ENCODE assay signal across 6 cellular contexts in genomic region chr19:18386543-18387251, GRCh38. TPM values are rescaled to one million over a fixed set of nuclear protein-coding genes. Genes with fewer than 3 reads are reported as not detected.
DNase-seq lines count a peak whose midpoint lies in the region; ATAC-seq and TF ChIP-seq lines count a peak whose summit lies in the region.

No MANE protein-coding gene starts in this region.

- H3K27me3 Mint-ChIP-seq in CD8-positive, alpha-beta T cell (ENCODE audit: low read depth), result peaks cover 37% of the 10 kb centered on the region

- peak; percentile 33 for DNase-seq in D341Med (ENCODE audit: low spot score)
- no peak for DNase-seq in astrocyte of the cerebellum (ENCODE audit: low read depth)
- DNase-seq in stimulated activated CD4-positive, alpha-beta T cell treated with anti-CD3 and anti-CD28 coated beads, Interleukin-4, amount 100 ng/mL, for 24 hours, result no peak
- DNase-seq in CD8-positive, alpha-beta T cell, result no peak

- no peaks in the 10 kb centered on the region for H3K36me3 Mint-ChIP-seq in CD8-positive, alpha-beta T cell

- TF ChIP-seq CTCF in astrocyte of the cerebellum (IDR thresholded peaks at IDR 0.05; ENCODE audit: low read depth, low read length, missing control alignments), result no peak
- TF ChIP-seq CTCF in CD8-positive, alpha-beta T cell (IDR thresholded peaks at IDR 0.05), result no peak

- ATAC-seq in GM21515 (IDR thresholded peaks at IDR 0.05; ENCODE audit: unreplicated experiment), result no peak
- no peak for ATAC-seq in CD8-positive, alpha-beta T cell

- H3K27ac Mint-ChIP-seq in CD8-positive, alpha-beta T cell, result no peak overlapping the region

- H3K27me3 ChIP-seq in mucosa of rectum (ENCODE audit: control insufficient read depth in 2 of 2, insufficient read depth in 2 of 2, low read length in 2 of 2), result no peaks in the 10 kb centered on the region
- peaks cover 21% of the 10 kb centered on the region for H3K27me3 ChIP-seq in CD8-positive, alpha-beta T cell (ENCODE audit: insufficient read depth, low read length)

- H3K27ac ChIP-seq in mucosa of rectum (ENCODE audit: low read depth in 2 of 2, low read length in 2 of 2), result peak overlapping the region; percentile 71 to 94
- H3K27ac ChIP-seq in CD8-positive, alpha-beta T cell (ENCODE audit: low read depth, low read length), result no peak overlapping the region

- CTCF ChIA-PET in CD8-positive, alpha-beta T cell (lab: Charles Lee), result interaction anchor here (1.3 to 10.0 kb wide), 3 partner anchors 29 to 201 kb away, joined by 4 to 160 read pairs (median 20); partner anchors contain the start of gene SSBP4

- peaks cover 15 to 19% of the 10 kb centered on the region in 2 donors for H3K4me1 ChIP-seq in mucosa of rectum (ENCODE audit: control insufficient read depth in 2 of 2, insufficient read depth in 2 of 2, low read length in 2 of 2)
- peaks cover 8% of the 10 kb centered on the region for H3K4me1 ChIP-seq in CD8-positive, alpha-beta T cell (ENCODE audit: insufficient read depth, low read length)

- H3K4me3 Mint-ChIP-seq in CD8-positive, alpha-beta T cell, result no peak overlapping the region

- POLR2A ChIA-PET in CD8-positive, alpha-beta T cell (lab: Charles Lee), result interaction anchor here (0.7 kb wide), 1 partner anchor 570 kb away, joined by 3 read pairs; no protein-coding TSS in a partner anchor

- intact Hi-C loops in CD8-positive, alpha-beta T cell (cut with DNase I, micrococcal nuclease), result no loop called here

- H3K4me3 ChIP-seq in astrocyte of the cerebellum (ENCODE audit: low read depth, low read length) (peak overlapping the region; percentile 46), mucosa of rectum (ENCODE audit: low read length in 2 of 2) (peak overlapping the region; percentile 69 to 79)
- H3K4me3 ChIP-seq in CD8-positive, alpha-beta T cell (ENCODE audit: low read depth, low read length), result no peak overlapping the region

- in situ Hi-C loops in astrocyte of the cerebellum (cut with HindIII; ENCODE audit: low sequenced_read_pairs), result no loop called here

- H3K9me3 ChIP-seq in mucosa of rectum (ENCODE audit: control insufficient read depth in 2 of 2, low read length in 2 of 2), result no peaks in the 10 kb centered on the region
- no peaks in the 10 kb centered on the region for H3K9me3 ChIP-seq in CD8-positive, alpha-beta T cell (ENCODE audit: low read length)

- H3K9ac ChIP-seq in mucosa of rectum (ENCODE audit: low read depth in 1 of 2, low read length in 2 of 2), result peak overlapping the region; percentile 71 to 86

- H3K4me1 Mint-ChIP-seq in CD8-positive, alpha-beta T cell (ENCODE audit: low read depth), result peaks cover 8% of the 10 kb centered on the region

- no peaks in the 10 kb centered on the region for H3K9me3 Mint-ChIP-seq in CD8-positive, alpha-beta T cell

- peaks cover 5 to 6% of the 10 kb centered on the region in 2 donors for H3K36me3 ChIP-seq in mucosa of rectum (ENCODE audit: control insufficient read depth in 2 of 2, insufficient read depth in 2 of 2, low read length in 2 of 2)
- no peaks in the 10 kb centered on the region for H3K36me3 ChIP-seq in CD8-positive, alpha-beta T cell (ENCODE audit: insufficient read depth, low read length)

RNA-seq across cellular contexts. Expression of gene GDF15, which starts 0.7 kb away (rescaled TPM):
- not detected for total RNA-seq in CD8-positive, alpha-beta T cell

RNA-seq across cellular contexts. Expression of gene LRRC25, which starts 10.7 kb away (rescaled TPM):
- total RNA-seq in CD8-positive, alpha-beta T cell, result under 1 TPM in 1 of 2 experiments, not detected in 1; 0.22 TPM

RNA-seq across cellular contexts. Expression of gene SSBP4, which starts 32.5 kb away (rescaled TPM):
- 10 to 100 TPM; 49.9 to 58.2 TPM for total RNA-seq in CD8-positive, alpha-beta T cell

RNA-seq across cellular contexts. Expression of gene PGPEP1, which starts 46.3 kb away (rescaled TPM):
- 10 to 100 TPM; 20.0 to 25.2 TPM for total RNA-seq in CD8-positive, alpha-beta T cell

RNA-seq across cellular contexts. Expression of gene ISYNA1, which starts 51.2 kb away (rescaled TPM):
- 10 to 100 TPM; 54.5 to 54.7 TPM for total RNA-seq in CD8-positive, alpha-beta T cell
